8 cellular contexts compared by ENCODE assay signal in the genomic region with DNA sequence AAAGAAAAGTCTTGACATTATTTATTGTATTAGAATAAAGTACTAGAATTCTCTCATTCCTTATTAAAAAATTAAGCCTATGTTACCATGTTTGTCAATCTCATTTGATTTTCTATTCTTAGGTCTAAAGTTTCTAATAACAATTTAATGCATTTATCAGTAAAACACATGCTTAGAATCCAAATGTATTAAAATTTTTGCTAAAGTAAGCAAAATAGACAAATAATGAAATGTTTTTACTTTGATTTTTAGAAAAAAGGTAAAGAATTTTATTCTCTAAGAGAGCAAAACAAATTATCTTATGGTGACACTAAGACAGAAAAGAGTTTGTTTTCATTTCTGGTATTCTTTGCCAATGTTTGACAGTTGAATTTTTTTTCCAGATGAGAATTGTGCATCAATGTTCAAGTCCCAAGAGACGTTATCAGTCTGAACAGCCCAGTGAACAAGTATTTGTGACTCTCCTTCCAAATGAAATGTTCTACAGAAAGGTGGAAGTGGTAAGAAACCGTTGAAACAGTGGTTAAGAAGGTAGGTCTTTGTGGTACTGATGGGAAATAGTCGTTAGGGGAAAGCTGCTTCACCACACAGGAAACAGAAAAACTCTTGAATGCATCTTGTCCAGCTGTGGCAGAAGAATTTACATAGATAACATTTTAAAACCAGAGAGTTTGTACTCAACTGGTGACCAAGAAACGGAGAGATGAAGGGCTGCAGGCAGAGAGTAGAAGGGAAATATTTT.
A peak's percentile ranks its signal among the peaks of the same experiment; 100 is the strongest.
DNase-seq lines count a peak whose midpoint lies in the region; ATAC-seq and TF ChIP-seq lines count a peak whose summit lies in the region.

No MANE protein-coding gene starts in this region.

- peaks cover 47% of the 10 kb centered on the region for H3K36me3 Mint-ChIP-seq in activated naive CD8-positive, alpha-beta T cell treated with anti-CD3 and anti-CD28 coated beads, Interleukin-2, amount 10 ng/mL, durations not matched to agents 7 days and 5 days

- H3K4me2 ChIP-seq in Karpas-422 (ENCODE audit: low read depth, low read length, poor library complexity, severe bottlenecking): no peak overlapping the region

- no peaks in the 10 kb centered on the region for H3K79me2 ChIP-seq in Karpas-422 (ENCODE audit: low read length)

- no peaks in the 10 kb centered on the region for H3K27me3 Mint-ChIP-seq in activated naive CD8-positive, alpha-beta T cell treated with anti-CD3 and anti-CD28 coated beads, Interleukin-2, amount 10 ng/mL, durations not matched to agents 7 days and 5 days

- no peak overlapping the region for H3K27ac ChIP-seq in Karpas-422 (ENCODE audit: low read length)
- H3K27ac ChIP-seq in tibial artery: no peak overlapping the region

- peaks cover 17% of the 10 kb centered on the region for H3K9me3 Mint-ChIP-seq in activated naive CD8-positive, alpha-beta T cell treated with anti-CD3 and anti-CD28 coated beads, Interleukin-2, amount 10 ng/mL, durations not matched to agents 7 days and 5 days

- H3K9me3 ChIP-seq in Karpas-422 (ENCODE audit: low read length): no peaks in the 10 kb centered on the region
- no peaks in the 10 kb centered on the region for H3K9me3 ChIP-seq in tibial artery

- H3K4me3 Mint-ChIP-seq in activated naive CD8-positive, alpha-beta T cell treated with anti-CD3 and anti-CD28 coated beads, Interleukin-2, amount 10 ng/mL, durations not matched to agents 7 days and 5 days: peak overlapping the region; percentile 55

- H3K9me2 ChIP-seq in Karpas-422 (replicated peaks; ENCODE audit: insufficient read depth, low read length): no peaks in the 10 kb centered on the region

- intact Hi-C loops in tibial artery (cut with DNase I; ENCODE audit: low total_unique reads): no loop called here

- no peak overlapping the region for H2AFZ ChIP-seq in Karpas-422 (ENCODE audit: low read length)

- TF ChIP-seq CTCF in tibial artery (IDR thresholded peaks at IDR 0.05): no peak

- POLR2A ChIA-PET in activated naive CD8-positive, alpha-beta T cell treated with anti-CD3 and anti-CD28 coated beads, Interleukin-2, amount 10 ng/mL, durations not matched to agents 7 days and 5 days (lab: Charles Lee): interaction anchor here (0.7 to 1.5 kb wide), 8 partner anchors 20 to 111 kb away, joined by 3 to 27 read pairs (median 4); no protein-coding TSS in a partner anchor

- ATAC-seq in GM21360 (IDR thresholded peaks at IDR 0.05; ENCODE audit: unreplicated experiment) (peak; percentile 98), HG03565 (IDR thresholded peaks at IDR 0.05; ENCODE audit: unreplicated experiment) (peak; percentile 97)
- peak; percentile 88 for ATAC-seq in activated naive CD8-positive, alpha-beta T cell treated with anti-CD3 and anti-CD28 coated beads, Interleukin-2, amount 10 ng/mL, durations not matched to agents 7 days and 5 days (ENCODE audit: low read depth)

- H3K4me1 Mint-ChIP-seq in activated naive CD8-positive, alpha-beta T cell treated with anti-CD3 and anti-CD28 coated beads, Interleukin-2, amount 10 ng/mL, durations not matched to agents 7 days and 5 days: peaks cover 38% of the 10 kb centered on the region

- H3K27me3 ChIP-seq in Karpas-422 (ENCODE audit: low read length) (no peaks in the 10 kb centered on the region), tibial artery (no peaks in the 10 kb centered on the region)

- no peak overlapping the region for H3K9ac ChIP-seq in Karpas-422 (ENCODE audit: low read length)

- no peaks in the 10 kb centered on the region for H3K36me3 ChIP-seq in Karpas-422 (ENCODE audit: insufficient read depth, low read length)
- H3K36me3 ChIP-seq in tibial artery: no peaks in the 10 kb centered on the region

- peak; percentile 96 for DNase-seq in GDM1 (lab: John Stamatoyannopoulos, UW)
- no peak for DNase-seq in activated naive CD8-positive, alpha-beta T cell treated with anti-CD3 and anti-CD28 coated beads, Interleukin-2, amount 10 ng/mL, durations not matched to agents 7 days and 5 days
- DNase-seq in stimulated activated CD4-positive, alpha-beta T cell treated with anti-CD3 and anti-CD28 coated beads, Interleukin-4, amount 100 ng/mL, for 24 hours: no peak
- no peak for DNase-seq in Karpas-422
- no peak for DNase-seq in tibial artery
- no peak for DNase-seq in H4 (ENCODE audit: low spot score)

- H4K20me1 ChIP-seq in Karpas-422 (ENCODE audit: insufficient read depth, low read depth, low read length): no peaks in the 10 kb centered on the region

- H3K4me1 ChIP-seq in Karpas-422 (ENCODE audit: low read length) (peaks cover 3% of the 10 kb centered on the region; the same call in 1 of the 2 replicates), tibial artery (no peaks in the 10 kb centered on the region)

- peak overlapping the region; percentile 89 for H3K27ac Mint-ChIP-seq in activated naive CD8-positive, alpha-beta T cell treated with anti-CD3 and anti-CD28 coated beads, Interleukin-2, amount 10 ng/mL, durations not matched to agents 7 days and 5 days

- H3K4me3 ChIP-seq in Karpas-422 (ENCODE audit: low read length) (no peak overlapping the region), tibial artery (no peak overlapping the region)
